ENCODE assay signal across 16 cellular contexts in the genomic region with DNA sequence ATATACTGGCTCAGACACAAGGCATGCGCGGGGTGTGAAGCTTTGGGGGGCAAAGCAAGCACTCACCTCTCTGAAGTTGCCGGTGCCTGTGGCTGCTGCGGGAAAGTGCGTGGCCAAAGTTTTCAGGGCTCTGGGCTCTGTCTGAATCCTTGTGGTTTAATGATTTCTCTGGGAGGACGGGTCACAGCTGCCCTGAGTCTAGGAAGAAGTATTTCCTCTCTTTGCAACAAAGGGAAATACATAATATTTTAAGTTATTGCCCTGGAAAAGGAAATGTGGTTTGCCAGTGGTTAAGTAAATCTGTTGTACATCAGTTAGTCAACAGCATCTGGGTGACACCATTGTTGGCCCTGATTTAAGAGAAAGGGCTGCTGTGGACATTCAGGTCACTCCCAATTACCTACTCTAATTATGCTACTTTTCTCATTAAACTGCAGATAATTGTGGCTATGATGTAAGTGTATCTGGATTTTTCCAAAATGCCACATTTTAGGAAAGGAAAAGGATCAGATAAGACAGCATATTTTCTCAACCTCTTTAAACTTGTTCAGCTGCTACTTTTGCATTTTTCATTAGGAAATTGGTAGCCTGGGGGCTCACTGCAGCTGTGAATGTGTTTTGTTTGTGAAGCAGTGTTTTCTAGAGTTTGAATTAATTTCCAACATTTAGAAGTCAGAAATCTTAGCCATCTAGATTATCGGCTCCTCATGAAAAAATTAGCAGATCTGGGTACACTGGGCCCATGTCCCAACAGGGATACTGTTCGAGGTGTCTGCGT. TPM values are rescaled to one million over a fixed set of nuclear protein-coding genes. Genes with fewer than 3 reads are reported as not detected.
A peak's percentile ranks its signal among the peaks of the same experiment; 100 is the strongest.
DNase-seq lines count a peak whose midpoint lies in the region; ATAC-seq and TF ChIP-seq lines count a peak whose summit lies in the region.
"Had no signal": no experiment of that assay in that cellular context is flagged by ENCODE, and none has a peak within 500 bp of the region (broad histone marks: within the 10 kb centered on the region; RNA-seq: fewer than 3 reads in every experiment).

No MANE protein-coding gene starts in this region.

- H3K9me3 Mint-ChIP-seq in mesothelial cell of epicardium = peaks cover 13% of the 10 kb centered on the region
- peaks cover 4 to 11% (median 6%) of the 10 kb centered on the region in 5 donors for H3K9me3 Mint-ChIP-seq in CD8-positive, alpha-beta memory T cell
- no peaks in the 10 kb centered on the region for H3K9me3 Mint-ChIP-seq in activated CD4-positive, alpha-beta memory T cell treated with anti-CD3 and anti-CD28 coated beads, Interleukin-2, amount 10 ng/mL, durations not matched to agents 7 days and 5 days

- H3K27ac ChIP-seq in CD8-positive, alpha-beta memory T cell (ENCODE audit: low read depth, low read length) = no peak overlapping the region
- H3K27ac ChIP-seq: parathyroid adenoma, PC-9 had no signal

- H3K27me3 ChIP-seq in BE2C = no peaks in the 10 kb centered on the region
- H3K27me3 ChIP-seq in CD8-positive, alpha-beta memory T cell (ENCODE audit: insufficient read depth, low read length, poor library complexity, severe bottlenecking) = peaks cover 5% of the 10 kb centered on the region

- no peak for TF ChIP-seq CTCF in BE2C (IDR thresholded peaks at IDR 0.05; ENCODE audit: low read depth, low read length)
- TF ChIP-seq CTCF in mesothelial cell of epicardium (IDR thresholded peaks at IDR 0.05; ENCODE audit: unreplicated experiment) = no peak

- peaks cover 14% of the 10 kb centered on the region for H3K4me1 ChIP-seq in BE2C
- H3K4me1 ChIP-seq in CD8-positive, alpha-beta memory T cell (ENCODE audit: insufficient read depth, low read length) = no peaks in the 10 kb centered on the region
- H3K4me1 ChIP-seq: parathyroid adenoma had no signal

- H3K27me3 Mint-ChIP-seq in mesothelial cell of epicardium (ENCODE audit: low read depth) = no peaks in the 10 kb centered on the region
- H3K27me3 Mint-ChIP-seq in CD8-positive, alpha-beta memory T cell = peaks cover 16 to 55% of the 10 kb centered on the region in 2 donors
- peaks cover 20% of the 10 kb centered on the region for H3K27me3 Mint-ChIP-seq in activated CD4-positive, alpha-beta memory T cell treated with anti-CD3 and anti-CD28 coated beads, Interleukin-2, amount 10 ng/mL, durations not matched to agents 7 days and 5 days

- H3K27ac Mint-ChIP-seq in mesothelial cell of epicardium = peak overlapping the region; percentile 41
- no peak overlapping the region for H3K27ac Mint-ChIP-seq in CD8-positive, alpha-beta memory T cell
- no peak overlapping the region for H3K27ac Mint-ChIP-seq in activated CD4-positive, alpha-beta memory T cell treated with anti-CD3 and anti-CD28 coated beads, Interleukin-2, amount 10 ng/mL, durations not matched to agents 7 days and 5 days
- H3K27ac Mint-ChIP-seq: activated naive CD4-positive, alpha-beta T cell treated with anti-CD3 and anti-CD28 coated beads, Interleukin-2, amount 50 U/mL, for 24 hours had no signal

- DNase-seq in BE2C = no peak
- DNase-seq in LHCN-M2 (ENCODE audit: low read depth) = peak; percentile 67
- peak; percentile 17 for DNase-seq in dermis blood vessel endothelial cell
- DNase-seq in mesothelial cell of epicardium (ENCODE audit: low spot score in 2 of 2, unreplicated experiment in 2 of 2) = no peak
- no peak for DNase-seq in CD8-positive, alpha-beta memory T cell
- DNase-seq in activated CD4-positive, alpha-beta memory T cell treated with anti-CD3 and anti-CD28 coated beads, Interleukin-2, amount 10 ng/mL, durations not matched to agents 7 days and 5 days = no peak
- no peak for DNase-seq in T-helper 1 cell
- DNase-seq: activated CD8-positive, alpha-beta memory T cell treated with anti-CD3 and anti-CD28 coated beads for 24 hours; cortex of kidney; KG1; PC-9; stimulated activated CD4-positive, alpha-beta T cell treated with anti-CD3 and anti-CD28 coated beads, Interleukin-4, amount 100 ng/mL, for 1 hour; stimulated activated naive CD8-positive, alpha-beta T cell treated with anti-CD3 and anti-CD28 coated beads, Interleukin-15, Interleukin-2, amounts not matched to agents 100 U/mL and 50 U/mL, for 24 hours had no signal

- H3K36me3 ChIP-seq in BE2C = no peaks in the 10 kb centered on the region; the same call in 1 of the 2 replicates
- H3K36me3 ChIP-seq in CD8-positive, alpha-beta memory T cell (ENCODE audit: insufficient read depth, low read length) = no peaks in the 10 kb centered on the region

- H3K4me3 Mint-ChIP-seq in mesothelial cell of epicardium = no peak overlapping the region
- H3K4me3 Mint-ChIP-seq in CD8-positive, alpha-beta memory T cell = no peak overlapping the region
- H3K4me3 Mint-ChIP-seq in activated CD4-positive, alpha-beta memory T cell treated with anti-CD3 and anti-CD28 coated beads, Interleukin-2, amount 10 ng/mL, durations not matched to agents 7 days and 5 days = no peak overlapping the region
- H3K4me3 Mint-ChIP-seq: activated naive CD4-positive, alpha-beta T cell treated with anti-CD3 and anti-CD28 coated beads, Interleukin-2, amount 50 U/mL, for 24 hours had no signal

- H3K4me1 Mint-ChIP-seq in mesothelial cell of epicardium = peaks cover 25% of the 10 kb centered on the region
- H3K4me1 Mint-ChIP-seq in CD8-positive, alpha-beta memory T cell = peaks cover 0 to 1% (median 0%) of the 10 kb centered on the region in 3 donors
- peaks cover 16% of the 10 kb centered on the region for H3K4me1 Mint-ChIP-seq in activated CD4-positive, alpha-beta memory T cell treated with anti-CD3 and anti-CD28 coated beads, Interleukin-2, amount 10 ng/mL, durations not matched to agents 7 days and 5 days

- H3K36me3 Mint-ChIP-seq in mesothelial cell of epicardium = no peaks in the 10 kb centered on the region
- H3K36me3 Mint-ChIP-seq in CD8-positive, alpha-beta memory T cell = no peaks in the 10 kb centered on the region
- H3K36me3 Mint-ChIP-seq in activated CD4-positive, alpha-beta memory T cell treated with anti-CD3 and anti-CD28 coated beads, Interleukin-2, amount 10 ng/mL, durations not matched to agents 7 days and 5 days (ENCODE audit: low read depth) = no peaks in the 10 kb centered on the region
- H3K36me3 Mint-ChIP-seq: activated naive CD4-positive, alpha-beta T cell treated with anti-CD3 and anti-CD28 coated beads, Interleukin-2, amount 50 U/mL, for 24 hours had no signal

- POLR2A ChIA-PET in CD8-positive, alpha-beta memory T cell (lab: Charles Lee) = no interaction called here
- POLR2A ChIA-PET in activated CD4-positive, alpha-beta memory T cell treated with anti-CD3 and anti-CD28 coated beads, Interleukin-2, amount 10 ng/mL, durations not matched to agents 7 days and 5 days (lab: Charles Lee) = no interaction called here

- H3K9me3 ChIP-seq in BE2C = no peaks in the 10 kb centered on the region
- no peaks in the 10 kb centered on the region for H3K9me3 ChIP-seq in CD8-positive, alpha-beta memory T cell (ENCODE audit: low read length)

- H3K4me3 ChIP-seq in BE2C (ENCODE audit: low read depth, low read length) = peak overlapping the region; percentile 39
- no peak overlapping the region for H3K4me3 ChIP-seq in CD8-positive, alpha-beta memory T cell (ENCODE audit: low read length)
- H3K4me3 ChIP-seq: PC-9 had no signal

- CTCF ChIA-PET in CD8-positive, alpha-beta memory T cell (lab: Charles Lee) = no interaction called here
- CTCF ChIA-PET in activated CD4-positive, alpha-beta memory T cell treated with anti-CD3 and anti-CD28 coated beads, Interleukin-2, amount 10 ng/mL, durations not matched to agents 7 days and 5 days (lab: Charles Lee) = no interaction called here

- ATAC-seq in GM19023 (IDR thresholded peaks at IDR 0.05; ENCODE audit: unreplicated experiment) = no peak
- ATAC-seq: stimulated activated naive CD8-positive, alpha-beta T cell treated with anti-CD3 and anti-CD28 coated beads, Interleukin-15, Interleukin-2, amounts not matched to agents 100 U/mL and 50 U/mL, for 24 hours had no signal

RNA-seq across cellular contexts. Expression of a gene that starts 56.5 kb away (rescaled TPM):
- polyA plus RNA-seq in BE2C (2012; ENCODE audit: insufficient read depth, insufficient read length, low read depth) = 9.6 TPM
- total RNA-seq in LHCN-M2 (2014; rRNA removed) = 11.5 and 12.1 TPM in 2 replicates
- 1.1 TPM for polyA plus RNA-seq in LHCN-M2 (2012)
- 18.3 and 22.1 TPM in 2 replicates for total RNA-seq in dermis blood vessel endothelial cell
- 45.7 to 49.5 TPM (median 47.6 TPM) in 3 replicates for total RNA-seq in mesothelial cell of epicardium
- 1 to 10 TPM; 7.2 to 7.6 TPM for total RNA-seq in CD8-positive, alpha-beta memory T cell
- 2.0 TPM for polyA plus RNA-seq in CD8-positive, alpha-beta memory T cell
- 10 to 100 TPM; 13.2 to 15.6 TPM for total RNA-seq in activated CD4-positive, alpha-beta memory T cell treated with anti-CD3 and anti-CD28 coated beads, Interleukin-2, amount 10 ng/mL, durations not matched to agents 7 days and 5 days

RNA-seq across cellular contexts. Expression of a gene that starts 58.2 kb away (rescaled TPM):
- polyA plus RNA-seq in BE2C (2012; ENCODE audit: insufficient read depth, insufficient read length, low read depth) = 362 TPM
- total RNA-seq in LHCN-M2 (2014; rRNA removed) (480 and 488 TPM in 2 replicates), dermis blood vessel endothelial cell (389 and 535 TPM in 2 replicates), mesothelial cell of epicardium (483 to 501 TPM (median 491 TPM) in 3 replicates)
- 800 TPM for polyA plus RNA-seq in LHCN-M2 (2012)
- 1,000 to 10,000 TPM; 1,019 to 1,025 TPM for total RNA-seq in CD8-positive, alpha-beta memory T cell
- 791 TPM for polyA plus RNA-seq in CD8-positive, alpha-beta memory T cell
- total RNA-seq in activated CD4-positive, alpha-beta memory T cell treated with anti-CD3 and anti-CD28 coated beads, Interleukin-2, amount 10 ng/mL, durations not matched to agents 7 days and 5 days = 100 to 1,000 TPM; 473 to 489 TPM

RNA-seq across cellular contexts. Expression of a gene that starts 58.7 kb away (rescaled TPM):
- polyA plus RNA-seq in BE2C (2012; ENCODE audit: insufficient read depth, insufficient read length, low read depth) = 64.8 TPM
- total RNA-seq in LHCN-M2 (2014; rRNA removed) = 120 and 134 TPM in 2 replicates
- 43.7 TPM for polyA plus RNA-seq in LHCN-M2 (2012)
- 173 and 195 TPM in 2 replicates for total RNA-seq in dermis blood vessel endothelial cell
- total RNA-seq in mesothelial cell of epicardium = 59.6 to 62.5 TPM (median 61.5 TPM) in 3 replicates
- 100 to 1,000 TPM; 102 to 106 TPM for total RNA-seq in CD8-positive, alpha-beta memory T cell
- polyA plus RNA-seq in CD8-positive, alpha-beta memory T cell = 38.1 TPM
- total RNA-seq in activated CD4-positive, alpha-beta memory T cell treated with anti-CD3 and anti-CD28 coated beads, Interleukin-2, amount 10 ng/mL, durations not matched to agents 7 days and 5 days = 10 to 100 TPM; 62.2 to 65.4 TPM

Comparison
In these comparisons a context has a peak if more than half of its experiments do, and no peak if none do; other contexts are left out.
1. DNase-seq: peak in LHCN-M2 (single experiment) and dermis blood vessel endothelial cell (single experiment); none in BE2C (single experiment), mesothelial cell of epicardium (0 of 2), CD8-positive, alpha-beta memory T cell (0 of 5), activated CD4-positive, alpha-beta memory T cell treated with anti-CD3 and anti-CD28 coated beads, Interleukin-2, amount 10 ng/mL, durations not matched to agents 7 days and 5 days (single experiment) and T-helper 1 cell (0 of 5).